ENCODE assay signal across 8 cellular contexts in the genomic region with DNA sequence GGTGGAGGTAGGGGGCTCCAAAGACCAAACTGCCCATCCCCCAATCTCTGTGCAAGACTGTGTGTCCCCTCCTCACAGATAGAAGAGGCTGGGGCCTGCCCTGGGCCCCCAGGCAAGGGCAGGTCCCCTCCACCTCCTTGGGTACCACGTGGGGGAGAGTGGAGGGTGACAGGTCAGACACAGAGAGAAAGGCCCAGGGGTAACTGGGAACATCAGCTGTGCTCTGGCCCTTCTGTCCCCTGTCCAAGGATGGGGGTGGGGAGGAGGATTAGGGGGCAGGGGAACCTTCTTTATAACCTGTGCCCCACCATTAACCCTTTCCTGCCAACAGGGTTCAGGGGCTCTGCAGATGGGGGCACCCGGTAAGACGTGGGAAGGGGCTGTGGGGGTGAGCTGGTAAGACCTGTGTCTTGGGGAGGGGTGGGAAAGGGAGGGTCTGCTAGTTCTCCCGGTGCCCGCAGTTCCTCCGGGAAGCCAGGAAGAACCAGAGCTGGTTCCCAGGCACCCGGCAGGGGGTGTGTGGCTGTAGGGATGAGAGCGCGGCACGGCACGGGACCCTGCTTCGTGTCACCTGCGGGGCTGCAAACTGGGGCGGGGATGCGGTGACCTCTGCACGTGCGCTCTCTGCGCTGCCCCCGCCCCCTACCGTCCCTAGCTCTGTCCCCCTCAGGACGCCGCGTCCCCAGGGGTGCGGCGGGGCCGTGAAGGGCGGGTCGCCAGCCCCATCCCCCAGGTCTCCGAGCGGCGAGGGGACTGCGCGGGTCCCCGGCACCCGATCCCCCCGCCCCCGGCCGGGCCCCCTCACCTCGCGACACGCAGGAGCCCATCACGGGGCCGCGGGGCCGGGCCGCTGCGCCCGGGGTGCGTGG. TPM values are rescaled to one million over a fixed set of nuclear protein-coding genes. Genes with fewer than 3 reads are reported as not detected.
DNase-seq lines count a peak whose midpoint lies in the region; ATAC-seq, FAIRE-seq and TF ChIP-seq lines count a peak whose summit lies in the region.

No MANE protein-coding gene starts in this region.

- H3K27me3 Mint-ChIP-seq in naive thymus-derived CD4-positive, alpha-beta T cell: peaks cover 5 to 40% (median 10%) of the 10 kb centered on the region in 5 donors

- intact Hi-C loops in colonic mucosa (cut with DNase I): no loop called here
- intact Hi-C loops in pancreas (cut with DNase I): loop anchor here in 1 of 3 donors (10.0 kb wide), 1 partner anchor 172 kb away; no protein-coding TSS in a partner anchor
- intact Hi-C loops in naive thymus-derived CD4-positive, alpha-beta T cell (cut with micrococcal nuclease): loop anchor here in 1 of 2 donors (5.0 kb wide), 1 partner anchor 279 kb away; the partner anchor contains the start of gene FBXO42

- TF ChIP-seq CTCF in colonic mucosa (IDR thresholded peaks at IDR 0.05) (no peak), pancreas (IDR thresholded peaks at IDR 0.05) (no peak)

- DNase-seq in Daoy (ENCODE audit: low read depth) (peak; percentile 33), MG63 (peak; percentile 9), colonic mucosa (no peak), pancreas (peak in 2 of 6 donors; percentile 31 to 57), NCI-H1092 treated with DMSO at 0.1 percent for 48 hours (lab: John Stamatoyannopoulos, UW) (no peak), NCI-H2107 (lab: John Stamatoyannopoulos, UW) (no peak), GM12892 (ENCODE audit: insufficient read length) (no peak)
- DNase-seq in naive thymus-derived CD4-positive, alpha-beta T cell: no peak

- H3K4me1 ChIP-seq in colonic mucosa: peaks cover 4% of the 10 kb centered on the region
- H3K4me1 ChIP-seq in pancreas: peaks cover 7 to 8% (median 7%) of the 10 kb centered on the region in 3 donors
- peaks cover 5 to 13% of the 10 kb centered on the region in 2 donors for H3K4me1 ChIP-seq in naive thymus-derived CD4-positive, alpha-beta T cell (ENCODE audit: control insufficient read depth in 2 of 2, insufficient read depth in 2 of 2, low read length in 2 of 2)

- no peak for TF ChIP-seq POLR2A in GM12892 (IDR thresholded peaks at IDR 0.05; ENCODE audit: low read depth, low read length)

- H3K27ac ChIP-seq in colonic mucosa (no peak overlapping the region), pancreas (peak overlapping the region in 1 of 4 donors; percentile 28)
- H3K27ac ChIP-seq in naive thymus-derived CD4-positive, alpha-beta T cell (ENCODE audit: low read depth, low read length): no peak overlapping the region

- POLR2A ChIA-PET in naive thymus-derived CD4-positive, alpha-beta T cell (lab: Charles Lee): interaction anchor here (0.5 to 0.9 kb wide), 2 partner anchors 89 to 714 kb away, joined by 3 read pairs; no protein-coding TSS in a partner anchor

- peaks cover 13 to 28% (median 15%) of the 10 kb centered on the region in 7 donors for H3K4me1 Mint-ChIP-seq in naive thymus-derived CD4-positive, alpha-beta T cell

- H3K9me3 ChIP-seq in MG63 (no peaks in the 10 kb centered on the region), colonic mucosa (no peaks in the 10 kb centered on the region), pancreas (no peaks in the 10 kb centered on the region)
- no peaks in the 10 kb centered on the region for H3K9me3 ChIP-seq in naive thymus-derived CD4-positive, alpha-beta T cell (ENCODE audit: control insufficient read depth in 2 of 3, low read length in 3 of 3)

- H3K36me3 ChIP-seq in MG63 (no peaks in the 10 kb centered on the region), colonic mucosa (no peaks in the 10 kb centered on the region), pancreas (no peaks in the 10 kb centered on the region)
- no peaks in the 10 kb centered on the region for H3K36me3 ChIP-seq in naive thymus-derived CD4-positive, alpha-beta T cell (ENCODE audit: control insufficient read depth in 2 of 3, insufficient read depth in 3 of 3, low read length in 3 of 3)

- H3K4me3 ChIP-seq in MG63 (peak overlapping the region; percentile 27; the same call in 1 of the 2 replicates), colonic mucosa (peak overlapping the region; percentile 34), pancreas (peak overlapping the region; percentile 16 to 50 (median 33))
- H3K4me3 ChIP-seq in naive thymus-derived CD4-positive, alpha-beta T cell (ENCODE audit: low read length): no peak overlapping the region

- peaks cover 0 to 2% (median 0%) of the 10 kb centered on the region in 5 donors for H3K36me3 Mint-ChIP-seq in naive thymus-derived CD4-positive, alpha-beta T cell

- no peak for FAIRE-seq in pancreas (lab: Jason Lieb, UNC)
- FAIRE-seq in GM12892 (lab: Jason Lieb, UNC): no peak

- 7 to 8% methylated on average over 33 to 49 of the region's 49 CpGs for WGBS in pancreas, 2 donors

- peak overlapping the region in 5 of 10 donors; percentile 3 to 61 (median 49) for H3K4me3 Mint-ChIP-seq in naive thymus-derived CD4-positive, alpha-beta T cell

- H3K27me3 ChIP-seq in MG63 (no peaks in the 10 kb centered on the region), colonic mucosa (peaks cover 4% of the 10 kb centered on the region), pancreas (no peaks in the 10 kb centered on the region)
- peaks cover 0 to 6% of the 10 kb centered on the region in 2 donors for H3K27me3 ChIP-seq in naive thymus-derived CD4-positive, alpha-beta T cell (ENCODE audit: control insufficient read depth in 2 of 2, insufficient read depth in 2 of 2, low read length in 2 of 2)

- CTCF ChIA-PET in naive thymus-derived CD4-positive, alpha-beta T cell (lab: Charles Lee): interaction anchor here (1.3 to 13.1 kb wide), 2 partner anchors 64 to 115 kb away, joined by 3 to 240 read pairs; no protein-coding TSS in a partner anchor

- no peak overlapping the region for H3K9ac ChIP-seq in colonic mucosa (ENCODE audit: low read depth in 2 of 2, low read length in 2 of 2)

- H3K27ac Mint-ChIP-seq in naive thymus-derived CD4-positive, alpha-beta T cell: no peak overlapping the region

- ATAC-seq in pancreas: peak in 3 of 4 donors; percentile 2 to 6 (median 5)
- no peak for ATAC-seq in naive thymus-derived CD4-positive, alpha-beta T cell

- peaks cover 0 to 3% (median 0%) of the 10 kb centered on the region in 11 donors for H3K9me3 Mint-ChIP-seq in naive thymus-derived CD4-positive, alpha-beta T cell

RNA-seq across cellular contexts. Expression of gene FAM131C, which starts 0.6 kb away (rescaled TPM):
- total RNA-seq in Daoy (2014; rRNA removed; shearing (Covaris generic)): 0.23 TPM in 1 of 2 replicates, not detected in the other
- 0.15 and 2.1 TPM in 2 replicates for total RNA-seq in MG63 (2014; rRNA removed; shearing (Covaris generic); ENCODE audit: low replicate concordance)
- total RNA-seq in colonic mucosa: under 1 TPM in 1 of 2 donors, not detected in 1; 0.21 TPM
- total RNA-seq in pancreas: 1 to 10 TPM in 3 of 6 donors, under 1 TPM in 3; 0.31 to 1.9 (median 1.2) TPM
- polyA plus RNA-seq in pancreas: 10 to 100 TPM in 1 of 2 donors, 1 to 10 TPM in 1; 5.9 to 13.5 TPM
- 0.15 TPM for polyA plus RNA-seq in GM12892 (2012; ENCODE audit: missing spikeins)
- 1 to 10 TPM in 1 of 5 experiments, not detected in 4; 1.3 TPM for total RNA-seq in naive thymus-derived CD4-positive, alpha-beta T cell
- not detected for polyA plus RNA-seq in naive thymus-derived CD4-positive, alpha-beta T cell

RNA-seq across cellular contexts. Expression of gene CLCNKB, which starts 29.3 kb away (rescaled TPM):
- 0.11 and 0.33 TPM in 2 replicates for total RNA-seq in Daoy (2014; rRNA removed; shearing (Covaris generic))
- total RNA-seq in MG63 (2014; rRNA removed; shearing (Covaris generic); ENCODE audit: low replicate concordance): not detected in 2 replicates
- total RNA-seq in colonic mucosa: under 1 TPM in 1 of 2 donors, not detected in 1; 0.12 TPM
- 1 to 10 TPM in 1 of 6 donors, under 1 TPM in 5; 0.54 to 1.6 (median 0.74) TPM for total RNA-seq in pancreas
- 1 to 10 TPM; 1.5 to 1.7 TPM for polyA plus RNA-seq in pancreas
- not detected for polyA plus RNA-seq in GM12892 (2012; ENCODE audit: missing spikeins)
- total RNA-seq in naive thymus-derived CD4-positive, alpha-beta T cell: not detected
- not detected for polyA plus RNA-seq in naive thymus-derived CD4-positive, alpha-beta T cell

RNA-seq across cellular contexts. Expression of gene CLCNKA, which starts 51.0 kb away (rescaled TPM):
- total RNA-seq in Daoy (2014; rRNA removed; shearing (Covaris generic)): not detected in 2 replicates
- not detected in 2 replicates for total RNA-seq in MG63 (2014; rRNA removed; shearing (Covaris generic); ENCODE audit: low replicate concordance)
- total RNA-seq in colonic mucosa: under 1 TPM in 1 of 2 donors, not detected in 1; 0.42 TPM
- total RNA-seq in pancreas: 1 to 10 TPM in 3 of 6 donors, under 1 TPM in 3; 0.67 to 2.9 (median 1.2) TPM
- 1 to 10 TPM; 5.4 to 9.3 TPM for polyA plus RNA-seq in pancreas
- 0.34 TPM for polyA plus RNA-seq in GM12892 (2012; ENCODE audit: missing spikeins)
- not detected for total RNA-seq in naive thymus-derived CD4-positive, alpha-beta T cell
- not detected for polyA plus RNA-seq in naive thymus-derived CD4-positive, alpha-beta T cell

RNA-seq across cellular contexts. Expression of gene HSPB7, which starts 55.0 kb away (rescaled TPM):
- total RNA-seq in Daoy (2014; rRNA removed; shearing (Covaris generic)): 0.17 TPM in 1 of 2 replicates, not detected in the other
- 1.9 and 4.5 TPM in 2 replicates for total RNA-seq in MG63 (2014; rRNA removed; shearing (Covaris generic); ENCODE audit: low replicate concordance)
- total RNA-seq in colonic mucosa (10 to 100 TPM in 1 of 2 donors, 1 to 10 TPM in 1; 1.1 to 12.7 TPM), pancreas (1 to 10 TPM in 3 of 6 donors, under 1 TPM in 3; 0.65 to 4.8 (median 1.3) TPM)
- 10 to 100 TPM in 1 of 2 donors, 1 to 10 TPM in 1; 4.1 to 10.9 TPM for polyA plus RNA-seq in pancreas
- 0.34 TPM for polyA plus RNA-seq in GM12892 (2012; ENCODE audit: missing spikeins)
- total RNA-seq in naive thymus-derived CD4-positive, alpha-beta T cell: not detected
- not detected for polyA plus RNA-seq in naive thymus-derived CD4-positive, alpha-beta T cell

Comparison
In these comparisons a context has a peak if more than half of its experiments do, and no peak if none do; other contexts are left out.
1. DNase-seq: peak in Daoy (single experiment) and MG63 (single experiment); none in colonic mucosa (single experiment), NCI-H1092 treated with DMSO at 0.1 percent for 48 hours (single experiment), NCI-H2107 (single experiment), GM12892 (single experiment) and naive thymus-derived CD4-positive, alpha-beta T cell (0 of 9).